Comparison of ENCODE assay signal across 8 cellular contexts in genomic region chr2:28274911-28275685, GRCh38.
DNase-seq lines count a peak whose midpoint lies in the region; ATAC-seq and TF ChIP-seq lines count a peak whose summit lies in the region.

No MANE protein-coding gene starts in this region.

- no peak for TF ChIP-seq CTCF in HCT116 (IDR thresholded peaks at IDR 0.05 in 2 of 3, conservative IDR thresholded peaks at IDR 0.05 in 1 of 3; ENCODE audit: borderline replicate concordance in 1 of 3, insufficient read depth in 1 of 3, low read depth in 2 of 3, low read length in 2 of 3)

- H3K27me3 Mint-ChIP-seq in activated CD4-positive, alpha-beta T cell treated with anti-CD3 and anti-CD28 coated beads, Interleukin-2, amount 10 ng/mL, durations not matched to agents 7 days and 5 days = no peaks in the 10 kb centered on the region

- peak overlapping the region; percentile 91 for H3K27ac ChIP-seq in HCT116 (ENCODE audit: low read depth, low read length)
- peak overlapping the region; percentile 69 for H3K27ac ChIP-seq in stomach smooth muscle (ENCODE audit: low read length)

- H3K36me3 ChIP-seq in HCT116 (ENCODE audit: control insufficient read depth in 1 of 2, insufficient read depth in 2 of 2, low read length in 2 of 2) (no peaks in the 10 kb centered on the region), stomach smooth muscle (ENCODE audit: control insufficient read depth in 2 of 2, insufficient read depth in 2 of 2, low read length in 2 of 2) (no peaks in the 10 kb centered on the region)

- peaks cover 54% of the 10 kb centered on the region for H3K4me1 Mint-ChIP-seq in activated CD4-positive, alpha-beta T cell treated with anti-CD3 and anti-CD28 coated beads, Interleukin-2, amount 10 ng/mL, durations not matched to agents 7 days and 5 days

- RAD21 ChIA-PET in HCT116 (lab: Charles Lee; ENCODE audit: low non-redundant PET in 1 of 2, low total read pairs in 2 of 2, uncharacterized antibody in 2 of 2, unreplicated experiment in 2 of 2) = no interaction called here

- H3K27ac Mint-ChIP-seq in activated CD4-positive, alpha-beta T cell treated with anti-CD3 and anti-CD28 coated beads, Interleukin-2, amount 10 ng/mL, durations not matched to agents 7 days and 5 days = no peak overlapping the region

- intact Hi-C loops in HCT116 (cut with micrococcal nuclease) = loop anchor here (2.0 to 10.0 kb wide), 2 partner anchors 118 to 520 kb away; partner anchors contain the start of gene FOSL2

- H3K9me2 ChIP-seq in HCT116 (ENCODE audit: insufficient read depth) = no peaks in the 10 kb centered on the region

- no peaks in the 10 kb centered on the region for H4K20me1 ChIP-seq in HCT116 (ENCODE audit: insufficient read depth)

- H3K27me3 ChIP-seq in HCT116 (ENCODE audit: insufficient read depth, low read length) (no peaks in the 10 kb centered on the region), stomach smooth muscle (ENCODE audit: control insufficient read depth in 1 of 2, insufficient read depth in 2 of 2, low read length in 2 of 2) (no peaks in the 10 kb centered on the region)

- no peak overlapping the region for H3K4me3 Mint-ChIP-seq in activated CD4-positive, alpha-beta T cell treated with anti-CD3 and anti-CD28 coated beads, Interleukin-2, amount 10 ng/mL, durations not matched to agents 7 days and 5 days

- BruUV-seq in HCT116 (replicated peaks; lab: Mats Ljungman, UMichigan) = TSS peak; percentile 39

- peaks cover 3% of the 10 kb centered on the region for H3K9me3 Mint-ChIP-seq in activated CD4-positive, alpha-beta T cell treated with anti-CD3 and anti-CD28 coated beads, Interleukin-2, amount 10 ng/mL, durations not matched to agents 7 days and 5 days

- H3K36me3 Mint-ChIP-seq in activated CD4-positive, alpha-beta T cell treated with anti-CD3 and anti-CD28 coated beads, Interleukin-2, amount 10 ng/mL, durations not matched to agents 7 days and 5 days (ENCODE audit: low read depth) = peaks cover 21% of the 10 kb centered on the region

- POLR2A ChIA-PET in HCT116 (lab: Charles Lee) = interaction anchor here (0.8 to 1.7 kb wide), 3 partner anchors 14 to 385 kb away, joined by 3 read pairs; partner anchors contain the start of genes BABAM2 and RBKS
- POLR2A ChIA-PET in activated CD4-positive, alpha-beta T cell treated with anti-CD3 and anti-CD28 coated beads, Interleukin-2, amount 10 ng/mL, durations not matched to agents 7 days and 5 days (lab: Charles Lee) = no interaction called here

- H3K4me1 ChIP-seq in HCT116 (ENCODE audit: control insufficient read depth in 1 of 2, insufficient read depth in 2 of 2, low read length in 2 of 2) (peaks cover 43 to 67% of the 10 kb centered on the region in 2 experiments), stomach smooth muscle (ENCODE audit: control insufficient read depth, insufficient read depth, low read length) (peaks cover 18% of the 10 kb centered on the region)

- no peaks in the 10 kb centered on the region for H3K79me2 ChIP-seq in HCT116 (ENCODE audit: insufficient read depth, low read length)

- no peaks in the 10 kb centered on the region for H3K9me3 ChIP-seq in HCT116 (ENCODE audit: control insufficient read depth in 1 of 2, insufficient read depth in 1 of 2, low read depth in 1 of 2, low read length in 2 of 2)
- H3K9me3 ChIP-seq in stomach smooth muscle (ENCODE audit: control insufficient read depth in 2 of 2, low read length in 2 of 2) = no peaks in the 10 kb centered on the region

- peak; percentile 20; the same call in 1 of the 2 replicates for TF ChIP-seq RAD21 in HCT116 (IDR thresholded peaks at IDR 0.05; ENCODE audit: low read depth)

- H2AFZ ChIP-seq in HCT116 (ENCODE audit: low read depth, low read length, poor library complexity, severe bottlenecking) = no peak overlapping the region

- H3K9ac ChIP-seq in HCT116 (ENCODE audit: low read length) (peak overlapping the region; percentile 50), stomach smooth muscle (ENCODE audit: low read length in 2 of 2) (no peak overlapping the region)

- peak overlapping the region in 1 of 2 experiments; percentile 25; a peak in 2 of 4 replicates for H3K4me3 ChIP-seq in HCT116 (replicated peaks in 1 of 2; ENCODE audit: low read depth in 1 of 2, low read length in 2 of 2)
- peak overlapping the region; percentile 3 to 5 for H3K4me3 ChIP-seq in stomach smooth muscle (ENCODE audit: low read length in 2 of 2)

- ATAC-seq in HCT116 = peak; percentile 75

- DNase-seq in HCT116 (ENCODE audit: low read depth, low spot score) (peak; percentile 79), SW 1271 (lab: John Stamatoyannopoulos, UW) (peak; percentile 97 to 98), glomerular endothelial cell (ENCODE audit: extremely low read depth, low read depth, low spot score) (peak; percentile 99), cerebellum (ENCODE audit: low spot score) (no peak), retina (no peak)
- no peak for DNase-seq in activated CD4-positive, alpha-beta T cell treated with anti-CD3 and anti-CD28 coated beads for 4 hours
- no peak for DNase-seq in activated CD4-positive, alpha-beta T cell treated with anti-CD3 and anti-CD28 coated beads, Interleukin-2, amount 10 ng/mL, durations not matched to agents 7 days and 5 days

- TF ChIP-seq POLR2A in HCT116 (IDR thresholded peaks at IDR 0.05; ENCODE audit: borderline replicate concordance, extremely low read depth, insufficient read depth, insufficient read length) = no peak

- CTCF ChIA-PET in HCT116 (lab: Charles Lee) = interaction anchor here (1.5 kb wide), 1 partner anchor 122 kb away, joined by 3 read pairs; no protein-coding TSS in a partner anchor
- CTCF ChIA-PET in activated CD4-positive, alpha-beta T cell treated with anti-CD3 and anti-CD28 coated beads, Interleukin-2, amount 10 ng/mL, durations not matched to agents 7 days and 5 days (lab: Charles Lee) = interaction anchor here (0.8 to 1.3 kb wide), 6 partner anchors 13 to 572 kb away, joined by 3 to 4 read pairs (median 3); no protein-coding TSS in a partner anchor

- H3K4me2 ChIP-seq in HCT116 (ENCODE audit: low read length) = peak overlapping the region; percentile 73

TF ChIP-seq in HCT116, 20 proteins besides CTCF, POLR2A, EP300 and RAD21 (continues in another document):
- TF ChIP-seq EZH2phosphoT487 (IDR thresholded peaks at IDR 0.05; ENCODE audit: borderline replicate concordance) (no peak), MAX (IDR thresholded peaks at IDR 0.05) (peak; percentile 84), JUND (IDR thresholded peaks at IDR 0.05) (peak; percentile 91), YY1 (IDR thresholded peaks at IDR 0.05; ENCODE audit: extremely low read depth, insufficient replicate concordance, low read depth, low read length) (no peak), FOSL1 (IDR thresholded peaks at IDR 0.05; ENCODE audit: low read depth) (peak; percentile 90), EGR1 (IDR thresholded peaks at IDR 0.05; ENCODE audit: low read depth) (no peak), ZFX (IDR thresholded peaks at IDR 0.05) (0 out of 2 replicates have a peak, but pooled peaks have one; percentile 23), TCF7L2 (IDR thresholded peaks at IDR 0.05; ENCODE audit: borderline replicate concordance, extremely low read depth, insufficient read depth, insufficient read length) (peak; percentile 51), POLR2AphosphoS5 (IDR thresholded peaks at IDR 0.05; ENCODE audit: low read depth, low read length) (peak; percentile 58), ELF1 (IDR thresholded peaks at IDR 0.05; ENCODE audit: borderline replicate concordance, low read depth) (peak; percentile 70; the same call in 1 of the 2 replicates), ZBTB33 (IDR thresholded peaks at IDR 0.05; ENCODE audit: extremely low read depth, insufficient replicate concordance, low read length) (no peak), EZH2 (IDR thresholded peaks at IDR 0.05) (no peak), CBX3 (IDR thresholded peaks at IDR 0.05; ENCODE audit: low read depth) (peak; percentile 79; the same call in 1 of the 2 replicates), ATF3 (IDR thresholded peaks at IDR 0.05) (no peak)

Comparison
In these comparisons a context has a peak if more than half of its experiments do, and no peak if none do; other contexts are left out.
1. DNase-seq: peak in HCT116 (single experiment), SW 1271 (2 of 2) and glomerular endothelial cell (single experiment); none in cerebellum (single experiment), activated CD4-positive, alpha-beta T cell treated with anti-CD3 and anti-CD28 coated beads for 4 hours (0 of 2), retina (single experiment) and activated CD4-positive, alpha-beta T cell treated with anti-CD3 and anti-CD28 coated beads, Interleukin-2, amount 10 ng/mL, durations not matched to agents 7 days and 5 days (single experiment).